In the genomic region with DNA sequence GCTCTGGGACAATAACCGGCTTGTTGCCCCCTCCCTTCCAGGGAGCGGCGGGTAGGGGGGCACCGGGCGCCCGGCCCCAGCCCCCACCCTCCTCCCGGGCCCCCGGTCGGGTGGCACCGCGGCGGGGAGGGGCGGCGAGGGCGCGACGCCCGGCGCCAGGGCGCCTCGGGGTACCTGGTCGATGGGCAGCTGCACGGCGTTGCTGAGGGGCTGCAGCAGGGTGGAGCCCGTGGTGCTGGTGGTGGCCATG, we compare ENCODE assay signal across 9 cellular contexts. TPM values are rescaled to one million over a fixed set of nuclear protein-coding genes. Genes with fewer than 3 reads are reported as not detected.
A peak's percentile ranks its signal among the peaks of the same experiment; 100 is the strongest.
DNase-seq lines count a peak whose midpoint lies in the region; ATAC-seq and TF ChIP-seq lines count a peak whose summit lies in the region.
"Had no signal": no experiment of that assay in that cellular context is flagged by ENCODE, and none has a peak within 500 bp of the region (broad histone marks: within the 10 kb centered on the region; RNA-seq: fewer than 3 reads in every experiment).

No MANE protein-coding gene starts in this region.

- H3K27me3 ChIP-seq in ACC112 (ENCODE audit: insufficient read depth, low read length) = no peaks in the 10 kb centered on the region
- H3K27me3 ChIP-seq in endocrine pancreas (ENCODE audit: control insufficient read depth, insufficient read depth, low read length) = no peaks in the 10 kb centered on the region
- H3K27me3 ChIP-seq in neural cell (ENCODE audit: insufficient read depth, low read depth, low read length) = no peaks in the 10 kb centered on the region

- no peak overlapping the region for H3K27ac Mint-ChIP-seq in activated naive CD8-positive, alpha-beta T cell treated with anti-CD3 and anti-CD28 coated beads for 36 hours

- H3K4me3 ChIP-seq in ACC112 (ENCODE audit: low read depth, low read length) (peak overlapping the region; percentile 92), endocrine pancreas (ENCODE audit: control insufficient read depth, insufficient read depth, low read length) (no peak overlapping the region), neural cell (ENCODE audit: low read length) (peak overlapping the region; percentile 92)

- H3K9me3 ChIP-seq in KOPT-K1 (ENCODE audit: insufficient read depth, low read length, poor library complexity, severe bottlenecking) (no peaks in the 10 kb centered on the region), endocrine pancreas (ENCODE audit: control insufficient read depth, low read length) (no peaks in the 10 kb centered on the region), neural cell (ENCODE audit: low read length) (no peaks in the 10 kb centered on the region)

- ATAC-seq in HG03135 (IDR thresholded peaks at IDR 0.05; ENCODE audit: unreplicated experiment) (no peak), HG03342 (IDR thresholded peaks at IDR 0.05; ENCODE audit: unreplicated experiment) (no peak)

- H3K4me3 Mint-ChIP-seq in activated naive CD8-positive, alpha-beta T cell treated with anti-CD3 and anti-CD28 coated beads for 36 hours = no peak overlapping the region

- H3K4me1 Mint-ChIP-seq in activated naive CD8-positive, alpha-beta T cell treated with anti-CD3 and anti-CD28 coated beads for 36 hours = peaks cover 9% of the 10 kb centered on the region

- no peak for TF ChIP-seq EP300 in neural cell (conservative IDR thresholded peaks at IDR 0.05; ENCODE audit: poor library complexity, severe bottlenecking)

- H3K9me3 Mint-ChIP-seq in activated naive CD8-positive, alpha-beta T cell treated with anti-CD3 and anti-CD28 coated beads for 36 hours = no peaks in the 10 kb centered on the region

- no peak for TF ChIP-seq RAD21 in neural cell (conservative IDR thresholded peaks at IDR 0.05)

- H3F3A ChIP-seq in neural cell (ENCODE audit: insufficient read depth, low read length, poor library complexity, severe bottlenecking) = no peaks in the 10 kb centered on the region

- TF ChIP-seq CTCF in neural cell (IDR thresholded peaks at IDR 0.05; ENCODE audit: poor library complexity, severe bottlenecking) = no peak

- H2AFZ ChIP-seq in ACC112 (ENCODE audit: low read length, unreplicated experiment) = peak overlapping the region; percentile 53
- peak overlapping the region; percentile 16 for H2AFZ ChIP-seq in neural cell (ENCODE audit: low read depth, low read length)

- H3K36me3 ChIP-seq in ACC112 (ENCODE audit: insufficient read depth, low read length) (no peaks in the 10 kb centered on the region), KOPT-K1 (ENCODE audit: insufficient read depth, low read length) (no peaks in the 10 kb centered on the region), endocrine pancreas (ENCODE audit: control insufficient read depth, insufficient read depth, low read length) (no peaks in the 10 kb centered on the region), neural cell (ENCODE audit: insufficient read depth, low read length) (no peaks in the 10 kb centered on the region)

- H3K27ac ChIP-seq in ACC112 (ENCODE audit: low read depth, low read length) (no peak overlapping the region), KOPT-K1 (ENCODE audit: low read depth, low read length, poor library complexity, severe bottlenecking) (peak overlapping the region; percentile 62), neural cell (ENCODE audit: low read length) (peak overlapping the region; percentile 33)

- peaks cover 51% of the 10 kb centered on the region for H3K79me2 ChIP-seq in ACC112 (ENCODE audit: control insufficient read depth, insufficient read depth, low read length, unreplicated experiment)
- H3K79me2 ChIP-seq in neural cell (replicated peaks; ENCODE audit: insufficient read depth, low read length) = peaks cover 41% of the 10 kb centered on the region

- DNase-seq in stimulated activated CD4-positive, alpha-beta T cell treated with anti-CD3 and anti-CD28 coated beads, Interleukin-1b, Interleukin-23, amount 100 ng/mL, for 48 hours = no peak
- DNase-seq in activated naive CD8-positive, alpha-beta T cell treated with anti-CD3 and anti-CD28 coated beads for 36 hours = no peak

- no peaks in the 10 kb centered on the region for H3K9me2 ChIP-seq in neural cell (ENCODE audit: insufficient read depth, low read length)

- peaks cover 16% of the 10 kb centered on the region for H3K27me3 Mint-ChIP-seq in activated naive CD8-positive, alpha-beta T cell treated with anti-CD3 and anti-CD28 coated beads for 36 hours
- H3K27me3 Mint-ChIP-seq: progenitor cell of endocrine pancreas had no signal

- H3K4me2 ChIP-seq in neural cell (ENCODE audit: low read length) = no peak overlapping the region

- no peaks in the 10 kb centered on the region for H4K20me1 ChIP-seq in neural cell (ENCODE audit: insufficient read depth)

- peaks cover 3% of the 10 kb centered on the region for H3K36me3 Mint-ChIP-seq in activated naive CD8-positive, alpha-beta T cell treated with anti-CD3 and anti-CD28 coated beads for 36 hours

- H3K9ac ChIP-seq in endocrine pancreas (ENCODE audit: control insufficient read depth, insufficient read depth, low read length) (peak overlapping the region; percentile 73), neural cell (ENCODE audit: low read length) (peak overlapping the region; percentile 74)

- H3K4me1 ChIP-seq in ACC112 (ENCODE audit: control insufficient read depth, insufficient read depth, low read length, unreplicated experiment) (peaks cover 28% of the 10 kb centered on the region), endocrine pancreas (ENCODE audit: control insufficient read depth, insufficient read depth, low read length) (peaks cover under 1% of the 10 kb centered on the region)

TF ChIP-seq in neural cell, 6 proteins besides CTCF, POLR2A, EP300 and RAD21:
- no peak for TF ChIP-seq TAF1 (IDR thresholded peaks at IDR 0.05; ENCODE audit: low read depth)
- peak; percentile 53 for TF ChIP-seq MXI1 (conservative IDR thresholded peaks at IDR 0.05; ENCODE audit: poor library complexity, severe bottlenecking)
- TF ChIP-seq EZH2 (IDR thresholded peaks at IDR 0.05; ENCODE audit: borderline replicate concordance, insufficient read depth, low read length, poor library complexity, severe bottlenecking) = no peak
- no peak for TF ChIP-seq POLR2AphosphoS5 (IDR thresholded peaks at IDR 0.05)
TF ChIP-seq in neural cell: peak in this region for 1.

RNA-seq across cellular contexts. Expression of a gene that starts 0.2 kb away (rescaled TPM):
- 178 and 205 TPM in 2 replicates for polyA plus RNA-seq in neural cell
- polyA minus RNA-seq in neural cell = 155 and 171 TPM in 2 replicates
- 1 to 10 TPM; 2.0 to 2.1 TPM for total RNA-seq in activated naive CD8-positive, alpha-beta T cell treated with anti-CD3 and anti-CD28 coated beads for 36 hours
